10 cellular contexts compared by ENCODE assay signal in the genomic region with DNA sequence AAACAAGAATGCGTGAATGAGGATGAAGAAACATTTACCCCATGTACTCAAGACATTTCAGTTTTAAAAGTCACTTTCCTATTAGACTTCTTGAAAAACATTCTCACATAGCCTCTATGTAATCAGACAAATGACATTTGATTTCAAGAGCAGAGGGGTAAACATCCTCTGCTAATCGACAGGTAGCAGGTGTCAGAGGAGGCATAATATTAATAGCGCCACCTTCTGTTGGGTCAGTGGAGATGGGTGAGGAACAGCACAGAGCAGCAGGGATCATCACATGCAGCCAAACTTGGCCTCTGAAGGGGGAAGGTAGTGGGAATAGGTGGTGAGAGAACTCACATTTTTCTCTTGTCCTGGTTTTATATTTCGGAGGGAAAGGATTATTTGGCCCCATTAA. TPM values are rescaled to one million over a fixed set of nuclear protein-coding genes. Genes with fewer than 3 reads are reported as not detected.
DNase-seq lines count a peak whose midpoint lies in the region; ATAC-seq and TF ChIP-seq lines count a peak whose summit lies in the region.
"Had no signal": no experiment of that assay in that cellular context is flagged by ENCODE, and none has a peak within 500 bp of the region (broad histone marks: within the 10 kb centered on the region; RNA-seq: fewer than 3 reads in every experiment).

No MANE protein-coding gene starts in this region.

- H3K9me3 ChIP-seq in breast epithelium: no peaks in the 10 kb centered on the region
- peaks cover 17% of the 10 kb centered on the region for H3K9me3 ChIP-seq in endodermal cell (ENCODE audit: control insufficient read depth, low read length)
- H3K9me3 ChIP-seq in transverse colon: no peaks in the 10 kb centered on the region

- H3K36me3 ChIP-seq in breast epithelium (no peaks in the 10 kb centered on the region), endodermal cell (ENCODE audit: control insufficient read depth, insufficient read depth, low read length) (peaks cover 35% of the 10 kb centered on the region), transverse colon (peaks cover 0 to 15% (median 5%) of the 10 kb centered on the region in 4 donors)

- H3K9ac ChIP-seq in endodermal cell (ENCODE audit: extremely low read depth, low read length, poor library complexity, severe bottlenecking): no peak overlapping the region

- peak; percentile 57 for TF ChIP-seq CTCF in MCF 10A (IDR thresholded peaks at IDR 0.05; ENCODE audit: unreplicated experiment)
- TF ChIP-seq CTCF in breast epithelium (IDR thresholded peaks at IDR 0.05): peak in 1 of 3 donors; percentile 8
- TF ChIP-seq CTCF in endodermal cell (conservative IDR thresholded peaks at IDR 0.05): peak; percentile 81
- peak; percentile 31 to 45 (median 37) for TF ChIP-seq CTCF in transverse colon (IDR thresholded peaks at IDR 0.05)

- intact Hi-C loops in MCF 10A (cut with micrococcal nuclease) (no loop called here), breast epithelium (cut with DNase I; ENCODE audit: low total_unique reads) (no loop called here), transverse colon (cut with DNase I; ENCODE audit: low total_unique reads) (loop anchor here (10.0 kb wide), 1 partner anchor 1705 kb away; no protein-coding TSS in a partner anchor), Right ventricle myocardium superior (cut with DNase I) (loop anchor here (5.0 kb wide), 1 partner anchor 413 kb away; no protein-coding TSS in a partner anchor)

- H3K4me3 Mint-ChIP-seq in MCF 10A (ENCODE audit: unreplicated experiment) (no peak overlapping the region), endodermal cell (no peak overlapping the region)
- H3K4me3 Mint-ChIP-seq: T-helper 1 cell treated with Interleukin-12 subunit alpha and Interleukin-12 subunit beta and Interleukin-4 antibody, amounts not matched to agents 30 μg/mL and 1 μg/mL, for 36 hours had no signal

- no peak for TF ChIP-seq POLR2A in breast epithelium (IDR thresholded peaks at IDR 0.05)
- TF ChIP-seq POLR2A in transverse colon (IDR thresholded peaks at IDR 0.05): no peak

- H3K4me1 ChIP-seq in breast epithelium (no peaks in the 10 kb centered on the region), endodermal cell (ENCODE audit: control insufficient read depth, insufficient read depth, low read length) (no peaks in the 10 kb centered on the region), transverse colon (peaks cover 10 to 16% (median 15%) of the 10 kb centered on the region in 4 donors)

- ATAC-seq in HG02678 (IDR thresholded peaks at IDR 0.05; ENCODE audit: unreplicated experiment) (no peak), Right ventricle myocardium superior (ENCODE audit: poor library complexity) (no peak), GM21390 (IDR thresholded peaks at IDR 0.05; ENCODE audit: unreplicated experiment) (no peak)

- no peak overlapping the region for H3K4me3 ChIP-seq in breast epithelium
- no peak overlapping the region for H3K4me3 ChIP-seq in endodermal cell (ENCODE audit: low read length)
- H3K4me3 ChIP-seq in transverse colon: no peak overlapping the region

- H3K27ac Mint-ChIP-seq in MCF 10A (ENCODE audit: low read depth, unreplicated experiment) (no peak overlapping the region), endodermal cell (no peak overlapping the region)
- H3K27ac Mint-ChIP-seq: T-helper 1 cell treated with Interleukin-12 subunit alpha and Interleukin-12 subunit beta and Interleukin-4 antibody, amounts not matched to agents 30 μg/mL and 1 μg/mL, for 36 hours had no signal

- WGBS in endodermal cell (ENCODE audit: insufficient coverage in 1 of 2, insufficient read length in 1 of 2), 2 experiments: 66 to 77% methylated on average over 4 of the region's 4 CpGs
- WGBS in transverse colon (ENCODE audit: low coverage in 1 of 2), 2 donors: 42 to 63% methylated on average over 3 to 4 of the region's 4 CpGs

- in situ Hi-C loops in transverse colon (cut with MboI; ENCODE audit: low pct_ligation_motif_present in 1 of 4, low pct_unique_long_range_greater_than_20kb in 1 of 4, low sequenced_read_pairs in 3 of 4): loop anchor here in 3 of 4 donors (10.0 to 25.0 kb wide), 5 partner anchors 253 to 603 kb away; a partner anchor contains a TSS

- H3K9me3 Mint-ChIP-seq in MCF 10A (ENCODE audit: unreplicated experiment) (no peaks in the 10 kb centered on the region), endodermal cell (peaks cover 7% of the 10 kb centered on the region)
- H3K9me3 Mint-ChIP-seq: T-helper 1 cell treated with Interleukin-12 subunit alpha and Interleukin-12 subunit beta and Interleukin-4 antibody, amounts not matched to agents 30 μg/mL and 1 μg/mL, for 36 hours had no signal

- CTCF ChIA-PET in MCF 10A (lab: Yijun Ruan, JAX): interaction anchor here (0.7 to 6.6 kb wide), 5 partner anchors 9 to 413 kb away, joined by 3 to 94 read pairs (median 8); a partner anchor contains a TSS

- DNase-seq in MCF 10A (ENCODE audit: unreplicated experiment) (peak; percentile 66), breast epithelium (ENCODE audit: low spot score in 2 of 2) (no peak), NCI-H526 treated with DMSO at 0.1 percent for 48 hours (lab: John Stamatoyannopoulos, UW) (peak; percentile 38), endodermal cell (peak; percentile 73), transverse colon (no peak), Right ventricle myocardium superior (no peak)
- DNase-seq: stimulated activated naive CD4-positive, alpha-beta T cell treated with Interleukin-2 at 50 U/mL for 16 hours had no signal

- H3K36me3 Mint-ChIP-seq in MCF 10A (ENCODE audit: insufficient read depth, unreplicated experiment) (peaks cover 42% of the 10 kb centered on the region), endodermal cell (ENCODE audit: low read depth) (peaks cover 39% of the 10 kb centered on the region)

- no TSS peak for BruUV-seq in MCF 10A (replicated peaks; lab: Mats Ljungman, UMichigan)

- TF ChIP-seq EP300 in transverse colon (IDR thresholded peaks at IDR 0.05; ENCODE audit: low read depth): no peak

- H3K27me3 Mint-ChIP-seq in MCF 10A (ENCODE audit: insufficient read depth, unreplicated experiment) (no peaks in the 10 kb centered on the region), endodermal cell (ENCODE audit: insufficient read depth) (peaks cover 15% of the 10 kb centered on the region)

- no peak overlapping the region for H3K27ac ChIP-seq in breast epithelium
- H3K27ac ChIP-seq in endodermal cell (ENCODE audit: low read depth, low read length): no peak overlapping the region
- H3K27ac ChIP-seq in transverse colon: no peak overlapping the region

- no peaks in the 10 kb centered on the region for H3K27me3 ChIP-seq in breast epithelium
- H3K27me3 ChIP-seq in endodermal cell (ENCODE audit: control insufficient read depth, insufficient read depth, low read length, poor library complexity, severe bottlenecking): peaks cover 7% of the 10 kb centered on the region
- H3K27me3 ChIP-seq in transverse colon: no peaks in the 10 kb centered on the region

- POLR2A ChIA-PET in MCF 10A (lab: Yijun Ruan, JAX): no interaction called here

- H3K4me1 Mint-ChIP-seq in MCF 10A (ENCODE audit: insufficient read depth, unreplicated experiment) (peaks cover 11% of the 10 kb centered on the region), endodermal cell (peaks cover 6% of the 10 kb centered on the region)

RNA-seq across cellular contexts. Expression of a gene that starts 3.3 kb away (rescaled TPM):
- total RNA-seq in MCF 10A (2022): 3.4 and 4.5 TPM in 2 replicates
- 1 to 10 TPM; 1.8 to 5.7 (median 4.6) TPM for total RNA-seq in breast epithelium
- total RNA-seq in endodermal cell: 1 to 10 TPM; 3.7 to 4.5 TPM
- polyA plus RNA-seq in endodermal cell (2013, experiment 1 of 2): 7.9 TPM
- 6.6 TPM for polyA plus RNA-seq in endodermal cell (2013, experiment 2 of 2)
- 1 to 10 TPM; 4.1 to 10.0 (median 5.8) TPM for total RNA-seq in transverse colon
- total RNA-seq in Right ventricle myocardium superior: 1.3 TPM

RNA-seq across cellular contexts. Expression of a gene that starts 9.0 kb away (rescaled TPM):
- 21.1 and 29.9 TPM in 2 replicates for total RNA-seq in MCF 10A (2022)
- 10 to 100 TPM; 12.3 to 15.1 (median 13.5) TPM for total RNA-seq in breast epithelium
- total RNA-seq in endodermal cell: 10 to 100 TPM; 11.6 to 13.8 TPM
- polyA plus RNA-seq in endodermal cell (2013, experiment 1 of 2): 10.9 TPM
- 11.2 TPM for polyA plus RNA-seq in endodermal cell (2013, experiment 2 of 2)
- 10 to 100 TPM in 2 of 4 donors, 1 to 10 TPM in 2; 2.2 to 16.8 (median 7.0) TPM for total RNA-seq in transverse colon
- total RNA-seq in Right ventricle myocardium superior: 4.1 TPM

Comparison
In these comparisons a context has a peak if more than half of its experiments do, and no peak if none do; other contexts are left out.
1. DNase-seq: peak in MCF 10A (single experiment), NCI-H526 treated with DMSO at 0.1 percent for 48 hours (single experiment) and endodermal cell (single experiment); none in breast epithelium (0 of 2), transverse colon (single experiment) and Right ventricle myocardium superior (single experiment).
2. intact Hi-C loops: an anchor here in transverse colon (10.0 kb wide) and Right ventricle myocardium superior (5.0 kb wide); none called in MCF 10A and breast epithelium.